8 cellular contexts compared by ENCODE assay signal in genomic region chr1:26277719-26278118, GRCh38. TPM values are rescaled to one million over a fixed set of nuclear protein-coding genes. Genes with fewer than 3 reads are reported as not detected.
DNase-seq lines count a peak whose midpoint lies in the region; ATAC-seq and TF ChIP-seq lines count a peak whose summit lies in the region.

No MANE protein-coding gene starts in this region.

- H3K27me3 ChIP-seq in AG04450 (ENCODE audit: control insufficient read depth, insufficient read depth, low read length): no peaks in the 10 kb centered on the region
- no peaks in the 10 kb centered on the region for H3K27me3 ChIP-seq in Loucy (ENCODE audit: insufficient read depth, low read length, poor library complexity, severe bottlenecking)
- no peaks in the 10 kb centered on the region for H3K27me3 ChIP-seq in neutrophil
- no peaks in the 10 kb centered on the region for H3K27me3 ChIP-seq in brain microvascular endothelial cell (replicated peaks)

- peaks cover 50% of the 10 kb centered on the region for H3K79me2 ChIP-seq in Loucy (ENCODE audit: insufficient read depth, low read length)

- H3F3A ChIP-seq in Loucy (ENCODE audit: low read depth): no peaks in the 10 kb centered on the region

- peaks cover 12% of the 10 kb centered on the region for H3K36me3 Mint-ChIP-seq in chondrocyte (ENCODE audit: low read depth)

- H3K4me2 ChIP-seq in Loucy (ENCODE audit: low read depth, low read length, poor library complexity, severe bottlenecking): no peak overlapping the region

- H3K4me1 Mint-ChIP-seq in chondrocyte (ENCODE audit: low read depth): peaks cover 77% of the 10 kb centered on the region

- H3K9me3 Mint-ChIP-seq in chondrocyte (ENCODE audit: low read depth): no peaks in the 10 kb centered on the region

- H3K9me3 ChIP-seq in AG04450 (ENCODE audit: control insufficient read depth, insufficient read depth, low read length) (no peaks in the 10 kb centered on the region; the same call in 1 of the 2 replicates), Loucy (ENCODE audit: insufficient read depth, low read depth, low read length) (no peaks in the 10 kb centered on the region), neutrophil (no peaks in the 10 kb centered on the region)

- no peak overlapping the region for H2AFZ ChIP-seq in Loucy (ENCODE audit: low read length)

- H3K4me3 ChIP-seq in AG04450 (ENCODE audit: low read depth, low read length) (no peak overlapping the region), Loucy (ENCODE audit: low read length, poor library complexity, severe bottlenecking) (no peak overlapping the region), neutrophil (ENCODE audit: low read depth in 1 of 2, low read length in 1 of 2) (no peak overlapping the region), brain microvascular endothelial cell (ENCODE audit: low read depth, low read length) (no peak overlapping the region)

- peak overlapping the region; percentile 99 for H3K27ac Mint-ChIP-seq in chondrocyte (ENCODE audit: unreplicated experiment)

- no peak overlapping the region for H3K4me3 Mint-ChIP-seq in chondrocyte (ENCODE audit: unreplicated experiment)

- peaks cover 9% of the 10 kb centered on the region for H4K20me1 ChIP-seq in Loucy (ENCODE audit: insufficient read depth, low read length, poor library complexity, severe bottlenecking)

- TF ChIP-seq CTCF in AG04450 (IDR thresholded peaks at IDR 0.05; ENCODE audit: low read depth, low read length) (no peak), Loucy (conservative IDR thresholded peaks at IDR 0.05; ENCODE audit: low read length) (no peak), chondrocyte (IDR thresholded peaks at IDR 0.05) (no peak), neutrophil (IDR thresholded peaks at IDR 0.05) (no peak), brain microvascular endothelial cell (IDR thresholded peaks at IDR 0.05; ENCODE audit: low read depth, low read length, missing control alignments) (no peak)

- POLR2A ChIA-PET in AG04450 (lab: Yijun Ruan, JAX): no interaction called here

- no peaks in the 10 kb centered on the region for H3K9me2 ChIP-seq in Loucy (replicated peaks; ENCODE audit: low read depth, low read length)

- DNase-seq in AG04450 (ENCODE audit: low read depth, low spot score) (no peak), chondrocyte (ENCODE audit: low spot score) (no peak), cerebellum (ENCODE audit: low spot score) (no peak), brain microvascular endothelial cell (no peak), left colon (no peak)

- in situ Hi-C loops in brain microvascular endothelial cell (cut with HindIII; ENCODE audit: low pct_ligation_motif_present, low sequenced_read_pairs): no loop called here

- intact Hi-C loops in left colon (cut with DNase I, micrococcal nuclease): loop anchor here in 1 of 2 donors (10.0 kb wide), 1 partner anchor 47 kb away; no protein-coding TSS in a partner anchor

- peak overlapping the region; percentile 73 for H3K9ac ChIP-seq in Loucy (ENCODE audit: low read depth, low read length, poor library complexity, severe bottlenecking)

- peaks cover 54% of the 10 kb centered on the region for H3K4me1 ChIP-seq in Loucy (ENCODE audit: insufficient read depth, low read length, poor library complexity, severe bottlenecking)
- H3K4me1 ChIP-seq in neutrophil (ENCODE audit: control insufficient read depth in 1 of 2, insufficient read depth in 1 of 2, low read depth in 1 of 2, low read length in 1 of 2): peaks cover 69 to 85% of the 10 kb centered on the region in 2 experiments

- H3K27me3 Mint-ChIP-seq in chondrocyte (ENCODE audit: low read depth): no peaks in the 10 kb centered on the region

- ATAC-seq in GM19035 (IDR thresholded peaks at IDR 0.05; ENCODE audit: unreplicated experiment): no peak
- no peak for ATAC-seq in left colon

- CTCF ChIA-PET in AG04450 (lab: Charles Lee): interaction anchor here (0.6 to 5.7 kb wide), 6 partner anchors 8 to 139 kb away, joined by 3 to 62 read pairs (median 4); partner anchors contain the start of gene ZNF593

- H3K27ac ChIP-seq in AG04450 (ENCODE audit: low read depth, low read length): peak overlapping the region; percentile 77
- peak overlapping the region; percentile 100 for H3K27ac ChIP-seq in neutrophil
- no peak overlapping the region for H3K27ac ChIP-seq in brain microvascular endothelial cell

- H3K36me3 ChIP-seq in Loucy (ENCODE audit: insufficient read depth, low read length): peaks cover 51% of the 10 kb centered on the region
- H3K36me3 ChIP-seq in neutrophil: peaks cover 22% of the 10 kb centered on the region
- peaks cover 24% of the 10 kb centered on the region for H3K36me3 ChIP-seq in brain microvascular endothelial cell (replicated peaks)

RNA-seq across cellular contexts. Expression of gene SH3BGRL3, which starts 2.2 kb away (rescaled TPM):
- polyA plus RNA-seq in AG04450 (2011; rRNA removed): 307 and 326 TPM in 2 replicates
- 461 and 520 TPM in 2 replicates for polyA minus RNA-seq in AG04450 (2011; rRNA and poly(A)+ RNA removed)
- total RNA-seq in chondrocyte (156 to 175 TPM (median 162 TPM) in 3 replicates), cerebellum (13.9 TPM), left colon (100 to 1,000 TPM; 401 to 409 TPM)

RNA-seq across cellular contexts. Expression of gene UBXN11, which starts 28.7 kb away (rescaled TPM):
- polyA plus RNA-seq in AG04450 (2011; rRNA removed): 6.1 and 7.0 TPM in 2 replicates
- polyA minus RNA-seq in AG04450 (2011; rRNA and poly(A)+ RNA removed): 8.5 and 9.8 TPM in 2 replicates
- total RNA-seq in chondrocyte (8.7 to 20.4 TPM (median 8.7 TPM) in 3 replicates), cerebellum (10.2 TPM), left colon (10 to 100 TPM in 1 of 2 donors, 1 to 10 TPM in 1; 10.0 to 13.4 TPM)

RNA-seq across cellular contexts. Expression of gene CD52, which starts 40.0 kb away (rescaled TPM):
- polyA plus RNA-seq in AG04450 (2011; rRNA removed): not detected in 2 replicates
- not detected in 2 replicates for polyA minus RNA-seq in AG04450 (2011; rRNA and poly(A)+ RNA removed)
- total RNA-seq in chondrocyte (not detected in 3 replicates), cerebellum (not detected), left colon (10 to 100 TPM in 1 of 2 donors, 1 to 10 TPM in 1; 5.7 to 12.9 TPM)

RNA-seq across cellular contexts. Expression of gene CEP85, which starts 43.7 kb away (rescaled TPM):
- polyA plus RNA-seq in AG04450 (2011; rRNA removed): 5.7 and 5.8 TPM in 2 replicates
- polyA minus RNA-seq in AG04450 (2011; rRNA and poly(A)+ RNA removed): 7.5 and 8.2 TPM in 2 replicates
- 13.1 to 18.2 TPM (median 13.7 TPM) in 3 replicates for total RNA-seq in chondrocyte
- 18.2 TPM for total RNA-seq in cerebellum
- total RNA-seq in left colon: 10 to 100 TPM; 11.4 to 16.7 TPM

Comparison
In these comparisons a context has a peak if more than half of its experiments do, and no peak if none do; other contexts are left out.
1. RNA of gene SH3BGRL3, which starts 2.2 kb away (total RNA-seq): 401 to 409 TPM in left colon and 156 to 175 TPM in chondrocyte; 13.9 TPM in cerebellum (single experiment); every median in the first group is over 10 times any median in the second.